Comparison of ENCODE assay signal across 22 cellular contexts in genomic region chr22:26457661-26458272, GRCh38. TPM values are rescaled to one million over a fixed set of nuclear protein-coding genes. Genes with fewer than 3 reads are reported as not detected.
DNase-seq lines count a peak whose midpoint lies in the region; ATAC-seq, FAIRE-seq and TF ChIP-seq lines count a peak whose summit lies in the region.
"Had no signal": no experiment of that assay in that cellular context is flagged by ENCODE, and none has a peak within 500 bp of the region (broad histone marks: within the 10 kb centered on the region; RNA-seq: fewer than 3 reads in every experiment).

No MANE protein-coding gene starts in this region.

- peaks cover 38% of the 10 kb centered on the region for H3K36me3 Mint-ChIP-seq in GM23338 (ENCODE audit: low read depth)

- H2BK5ac ChIP-seq in mesenchymal stem cell (ENCODE audit: low read depth, low read length, poor library complexity, severe bottlenecking): no peak overlapping the region

- no peak overlapping the region for H3K4ac ChIP-seq in mesenchymal stem cell (ENCODE audit: low read depth in 1 of 2, low read length in 2 of 2)

- H3F3A ChIP-seq in GM23338 (replicated peaks; ENCODE audit: low read depth): peaks cover 11% of the 10 kb centered on the region; the same call in 1 of the 2 replicates

- no peaks in the 10 kb centered on the region for H3K9me2 ChIP-seq in GM23338 (ENCODE audit: insufficient read depth)

- no peak for TF ChIP-seq CTCF in GM23338 (conservative IDR thresholded peaks at IDR 0.05; ENCODE audit: low read depth in 2 of 2)

- no peak overlapping the region for H3K4me2 ChIP-seq in GM23338
- H3K4me2 ChIP-seq in mesenchymal stem cell (ENCODE audit: low read length, poor library complexity, severe bottlenecking): no peak overlapping the region
- H3K4me2 ChIP-seq: BLaER1 had no signal

- H3K27ac Mint-ChIP-seq in GM23338: peak overlapping the region; percentile 40; the same call in 1 of the 2 replicates
- H3K27ac Mint-ChIP-seq: B cell; CD8-positive, alpha-beta T cell had no signal

- H2AFZ ChIP-seq in GM23338 (no peak overlapping the region), mesenchymal stem cell (ENCODE audit: low read depth, low read length) (no peak overlapping the region)

- peak overlapping the region; percentile 36 for H4K91ac ChIP-seq in mesenchymal stem cell (ENCODE audit: low read length)

- H3K14ac ChIP-seq in mesenchymal stem cell (ENCODE audit: low read length in 2 of 2): no peak overlapping the region

- no peak overlapping the region for H3K18ac ChIP-seq in mesenchymal stem cell (ENCODE audit: low read depth in 1 of 2, low read length in 2 of 2)

- H3K79me1 ChIP-seq in mesenchymal stem cell (replicated peaks; ENCODE audit: low read length, poor library complexity, severe bottlenecking): peaks cover 33% of the 10 kb centered on the region

- H3K27ac ChIP-seq in GM23338 (ENCODE audit: low read depth): no peak overlapping the region
- H3K27ac ChIP-seq in mesenchymal stem cell (ENCODE audit: low read length, poor library complexity, severe bottlenecking): no peak overlapping the region
- H3K27ac ChIP-seq: 22Rv1, BLaER1, C4-2B had no signal

- H2BK120ac ChIP-seq in mesenchymal stem cell (ENCODE audit: low read depth, low read length): no peak overlapping the region

- WGBS in mesenchymal stem cell: 97% methylated on average over 26 of the region's 26 CpGs

- no peaks in the 10 kb centered on the region for H3K9me3 ChIP-seq in mesenchymal stem cell (ENCODE audit: control insufficient read depth, low read length)
- H3K9me3 ChIP-seq: BLaER1, Caco-2 had no signal

- H3K27me3 ChIP-seq in GM23338 (ENCODE audit: insufficient read depth) (no peaks in the 10 kb centered on the region), mesenchymal stem cell (ENCODE audit: control insufficient read depth in 1 of 2, insufficient read depth in 1 of 2, low read length in 2 of 2) (no peaks in the 10 kb centered on the region)
- H3K27me3 ChIP-seq: BLaER1 had no signal

- peaks cover 1% of the 10 kb centered on the region for H3K27me3 Mint-ChIP-seq in GM23338 (ENCODE audit: insufficient read depth, low read depth, poor library complexity)
- H3K27me3 Mint-ChIP-seq: B cell; CD4-positive, CD25-positive, alpha-beta regulatory T cell had no signal

- H3K4me3 Mint-ChIP-seq in GM23338: no peak overlapping the region
- H3K4me3 Mint-ChIP-seq: B cell; CD4-positive, CD25-positive, alpha-beta regulatory T cell; CD8-positive, alpha-beta T cell had no signal

- H2AK5ac ChIP-seq in mesenchymal stem cell (ENCODE audit: low read length, severe bottlenecking): no peak overlapping the region

- H2BK15ac ChIP-seq in mesenchymal stem cell (ENCODE audit: low read depth, poor library complexity, severe bottlenecking): no peak overlapping the region

- no peak for ATAC-seq in GM23338
- ATAC-seq: CD8-positive, alpha-beta T cell had no signal

- peaks cover 4% of the 10 kb centered on the region; the same call in 1 of the 2 replicates for H3K36me3 ChIP-seq in GM23338 (ENCODE audit: insufficient read depth)
- H3K36me3 ChIP-seq in mesenchymal stem cell (ENCODE audit: control insufficient read depth in 1 of 2, insufficient read depth in 2 of 2, low read depth in 1 of 2, low read length in 2 of 2): peaks cover 46 to 72% of the 10 kb centered on the region in 2 experiments

- peaks cover 6% of the 10 kb centered on the region; the same call in 2 of the 3 replicates for H3K4me1 Mint-ChIP-seq in GM23338
- H3K4me1 Mint-ChIP-seq: B cell had no signal

- H3K4me1 ChIP-seq in GM23338 (ENCODE audit: insufficient read depth) (no peaks in the 10 kb centered on the region), mesenchymal stem cell (ENCODE audit: control insufficient read depth, insufficient read depth, low read depth, low read length) (peaks cover 2% of the 10 kb centered on the region)
- H3K4me1 ChIP-seq: Caco-2 had no signal

- no peak overlapping the region for H3K9ac ChIP-seq in mesenchymal stem cell (ENCODE audit: low read length)
- H3K9ac ChIP-seq: BLaER1 had no signal

- H3K9me3 Mint-ChIP-seq in GM23338: no peaks in the 10 kb centered on the region
- H3K9me3 Mint-ChIP-seq: CD8-positive, alpha-beta T cell had no signal

- H2BK12ac ChIP-seq in mesenchymal stem cell (ENCODE audit: low read length in 2 of 2): no peak overlapping the region

- H3K4me3 ChIP-seq in GM23338 (no peak overlapping the region), mesenchymal stem cell (ENCODE audit: insufficient read depth in 1 of 2, low read depth in 1 of 2, low read length in 2 of 2) (no peak overlapping the region)
- H3K4me3 ChIP-seq: BLaER1 had no signal

- H4K20me1 ChIP-seq in GM23338 (replicated peaks; ENCODE audit: insufficient read depth): no peaks in the 10 kb centered on the region; the same call in none of the 2 replicates

- no peak overlapping the region for H4K8ac ChIP-seq in mesenchymal stem cell (ENCODE audit: low read length)

- H3K79me2 ChIP-seq in GM23338 (replicated peaks; ENCODE audit: insufficient read depth): peaks cover 15% of the 10 kb centered on the region; the same call in 1 of the 2 replicates

- FAIRE-seq in urothelium cell line (lab: Jason Lieb, UNC): peak; percentile 40
- FAIRE-seq: A204.1, G401.6, GM12892, H1 had no signal

- DNase-seq in activated CD4-positive, CD25-positive, alpha-beta regulatory T cell treated with anti-CD3 and anti-CD28 coated beads, Interleukin-2, amount 50 U/mL, for 72 hours: peak; percentile 23
- DNase-seq in activated CD4-positive, CD25-positive, alpha-beta regulatory T cell (lab: John Stamatoyannopoulos, UW): no peak
- DNase-seq in GM23338 (ENCODE audit: low spot score) (no peak), mesenchymal stem cell (no peak), urothelium cell line (ENCODE audit: low spot score) (no peak), putamen (ENCODE audit: low spot score) (no peak), NCI-H1417 treated with DMSO at 0.1 percent for 48 hours (lab: John Stamatoyannopoulos, UW) (no peak)
- DNase-seq: Caco-2; CD4-positive, CD25-positive, alpha-beta regulatory T cell; CD8-positive, alpha-beta T cell; DMS153; DND-41; H7; HCEC 1CT had no signal

- H3K23ac ChIP-seq in mesenchymal stem cell (ENCODE audit: low read length in 2 of 2): no peak overlapping the region

TF ChIP-seq in GM23338, 12 proteins besides CTCF, POLR2A, EP300 and RAD21 (continues in another document):
- TF ChIP-seq POLR2AphosphoS5 (IDR thresholded peaks at IDR 0.05; ENCODE audit: low read depth) (no peak), EZH2phosphoT487 (IDR thresholded peaks at IDR 0.05; ENCODE audit: unreplicated experiment) (no peak), ETS1 (IDR thresholded peaks at IDR 0.05) (no peak), REST (IDR thresholded peaks at IDR 0.05; ENCODE audit: unreplicated experiment) (no peak)

RNA-seq across cellular contexts. Expression of gene HPS4, which starts 25.8 kb away (rescaled TPM):
- total RNA-seq in GM23338 (2014; rRNA removed; shearing (Covaris generic)): 36.9 and 49.4 TPM in 2 replicates
- 17.8 and 20.3 TPM in 2 replicates for polyA plus RNA-seq in GM23338 (2016; fragmentation: Nextera tagmentation; extraction: Ambion mirVana)
- polyA plus RNA-seq in mesenchymal stem cell (2013, experiment 1 of 2): 16.9 TPM
- 17.1 TPM for polyA plus RNA-seq in mesenchymal stem cell (2013, experiment 2 of 2)

RNA-seq across cellular contexts. Expression of gene SRRD, which starts 25.9 kb away (rescaled TPM):
- total RNA-seq in GM23338 (2014; rRNA removed; shearing (Covaris generic)): 17.8 and 34.4 TPM in 2 replicates
- polyA plus RNA-seq in GM23338 (2016; fragmentation: Nextera tagmentation; extraction: Ambion mirVana): 17.8 and 23.2 TPM in 2 replicates
- polyA plus RNA-seq in mesenchymal stem cell (2013, experiment 1 of 2): 8.4 TPM
- polyA plus RNA-seq in mesenchymal stem cell (2013, experiment 2 of 2): 9.2 TPM

RNA-seq across cellular contexts. Expression of gene ASPHD2, which starts 28.7 kb away (rescaled TPM):
- 9.3 and 10.0 TPM in 2 replicates for total RNA-seq in GM23338 (2014; rRNA removed; shearing (Covaris generic))
- 6.0 and 8.3 TPM in 2 replicates for polyA plus RNA-seq in GM23338 (2016; fragmentation: Nextera tagmentation; extraction: Ambion mirVana)
- 0.32 TPM for polyA plus RNA-seq in mesenchymal stem cell (2013, experiment 1 of 2)
- 0.26 TPM for polyA plus RNA-seq in mesenchymal stem cell (2013, experiment 2 of 2)
- total RNA-seq: Caco-2 had no signal

RNA-seq across cellular contexts. Expression of gene TFIP11, which starts 54.5 kb away (rescaled TPM):
- total RNA-seq in GM23338 (2014; rRNA removed; shearing (Covaris generic)): 25.6 and 26.2 TPM in 2 replicates
- polyA plus RNA-seq in GM23338 (2016; fragmentation: Nextera tagmentation; extraction: Ambion mirVana): 17.1 and 20.4 TPM in 2 replicates
- polyA plus RNA-seq in mesenchymal stem cell (2013, experiment 1 of 2): 17.0 TPM
- polyA plus RNA-seq in mesenchymal stem cell (2013, experiment 2 of 2): 20.7 TPM
